Comparison of ENCODE assay signal across 13 cellular contexts in genomic region chr19:18867199-18867598, GRCh38. TPM values are rescaled to one million over a fixed set of nuclear protein-coding genes. Genes with fewer than 3 reads are reported as not detected.
A peak's percentile ranks its signal among the peaks of the same experiment; 100 is the strongest.
DNase-seq lines count a peak whose midpoint lies in the region; ATAC-seq and TF ChIP-seq lines count a peak whose summit lies in the region.
"Had no signal": no experiment of that assay in that cellular context is flagged by ENCODE, and none has a peak within 500 bp of the region (broad histone marks: within the 10 kb centered on the region; RNA-seq: fewer than 3 reads in every experiment).

No MANE protein-coding gene starts in this region.

- H3K27ac Mint-ChIP-seq in endothelial cell (ENCODE audit: unreplicated experiment) = peak overlapping the region; percentile 61
- H3K27ac Mint-ChIP-seq in activated naive CD4-positive, alpha-beta T cell treated with anti-CD3 and anti-CD28 coated beads for 36 hours = no peak overlapping the region
- H3K27ac Mint-ChIP-seq: CD4-positive, alpha-beta T cell had no signal

- H3K27me3 Mint-ChIP-seq in endothelial cell (ENCODE audit: unreplicated experiment) = peaks cover 20% of the 10 kb centered on the region
- peaks cover 3% of the 10 kb centered on the region for H3K27me3 Mint-ChIP-seq in activated naive CD4-positive, alpha-beta T cell treated with anti-CD3 and anti-CD28 coated beads for 36 hours (ENCODE audit: low read depth)

- peaks cover 16% of the 10 kb centered on the region for H3K4me1 ChIP-seq in NT2/D1 (ENCODE audit: insufficient read depth, insufficient read length)

- H3K4me3 ChIP-seq in NT2/D1 (ENCODE audit: insufficient read length, low read depth) (no peak overlapping the region), WERI-Rb-1 (ENCODE audit: low read depth, low read length) (no peak overlapping the region)

- TF ChIP-seq CTCF in WERI-Rb-1 (IDR thresholded peaks at IDR 0.05; ENCODE audit: low read depth, low read length) (no peak), endothelial cell (IDR thresholded peaks at IDR 0.05; ENCODE audit: unreplicated experiment) (no peak)

- H3K9me3 ChIP-seq in NT2/D1 (ENCODE audit: insufficient read depth, low read length) (no peaks in the 10 kb centered on the region), WERI-Rb-1 (ENCODE audit: severe bottlenecking) (no peaks in the 10 kb centered on the region)
- H3K9me3 ChIP-seq: BE2C had no signal

- H3K36me3 ChIP-seq in NT2/D1 (ENCODE audit: insufficient read depth, insufficient read length, low read length) (peaks cover 77% of the 10 kb centered on the region), WERI-Rb-1 (peaks cover 54% of the 10 kb centered on the region)

- peaks cover 16% of the 10 kb centered on the region for H3K36me3 Mint-ChIP-seq in endothelial cell (ENCODE audit: low read depth, unreplicated experiment)
- peaks cover 25% of the 10 kb centered on the region for H3K36me3 Mint-ChIP-seq in activated naive CD4-positive, alpha-beta T cell treated with anti-CD3 and anti-CD28 coated beads for 36 hours (ENCODE audit: low read depth)

- H3K9ac ChIP-seq in NT2/D1 (ENCODE audit: insufficient read length, low read depth) = peak overlapping the region; percentile 70

- peak overlapping the region; percentile 22; the same call in 1 of the 2 replicates for H3K27ac ChIP-seq in WERI-Rb-1

- H3K4me1 Mint-ChIP-seq in endothelial cell (ENCODE audit: unreplicated experiment) = no peaks in the 10 kb centered on the region
- H3K4me1 Mint-ChIP-seq in activated naive CD4-positive, alpha-beta T cell treated with anti-CD3 and anti-CD28 coated beads for 36 hours (ENCODE audit: low read depth) = peaks cover 5% of the 10 kb centered on the region

- peak overlapping the region; percentile 48 for H3K4me3 Mint-ChIP-seq in endothelial cell (ENCODE audit: unreplicated experiment)
- H3K4me3 Mint-ChIP-seq in activated naive CD4-positive, alpha-beta T cell treated with anti-CD3 and anti-CD28 coated beads for 36 hours = no peak overlapping the region
- H3K4me3 Mint-ChIP-seq: CD4-positive, alpha-beta T cell had no signal

- no peaks in the 10 kb centered on the region for H3K27me3 ChIP-seq in NT2/D1 (ENCODE audit: insufficient read depth, insufficient read length)
- H3K27me3 ChIP-seq in WERI-Rb-1 (ENCODE audit: insufficient read depth, low read depth, severe bottlenecking) = no peaks in the 10 kb centered on the region
- H3K27me3 ChIP-seq: BE2C had no signal

- DNase-seq in NT2/D1 (ENCODE audit: low read depth, low spot score) (no peak), WERI-Rb-1 (no peak), endothelial cell (ENCODE audit: low spot score) (no peak), Right ventricle myocardium inferior (ENCODE audit: missing footprints) (no peak), NCI-H1694 treated with DMSO at 0.1 percent for 48 hours (lab: John Stamatoyannopoulos, UW) (no peak)
- no peak for DNase-seq in activated naive CD4-positive, alpha-beta T cell treated with anti-CD3 and anti-CD28 coated beads for 36 hours
- DNase-seq in central memory CD4-positive, alpha-beta T cell = no peak
- DNase-seq: NCI-H1417, NCI-H2029, NCI-H2171, NCI-H748 treated with DMSO at 0.1 percent for 48 hours had no signal

- ATAC-seq in Right ventricle myocardium inferior = no peak

- intact Hi-C loops in activated naive CD4-positive, alpha-beta T cell treated with anti-CD3 and anti-CD28 coated beads for 36 hours (cut with micrococcal nuclease) = no loop called here
- intact Hi-C loops in Right ventricle myocardium inferior (cut with DNase I) = no loop called here

- CTCF ChIA-PET in activated naive CD4-positive, alpha-beta T cell treated with anti-CD3 and anti-CD28 coated beads for 36 hours (lab: Charles Lee) = interaction anchor here (0.6 to 1.5 kb wide), 6 partner anchors 18 to 184 kb away, joined by 3 read pairs; partner anchors contain the start of gene UPF1

- H3K9me3 Mint-ChIP-seq in endothelial cell (ENCODE audit: unreplicated experiment) = no peaks in the 10 kb centered on the region
- H3K9me3 Mint-ChIP-seq in activated naive CD4-positive, alpha-beta T cell treated with anti-CD3 and anti-CD28 coated beads for 36 hours = no peaks in the 10 kb centered on the region
- H3K9me3 Mint-ChIP-seq: CD4-positive, alpha-beta T cell had no signal

RNA-seq across cellular contexts. Expression of gene CERS1, which starts 28.8 kb away (rescaled TPM):
- total RNA-seq in endothelial cell (ENCODE audit: unreplicated experiment) (15.7 TPM), Right ventricle myocardium inferior (0.30 TPM)
- not detected for total RNA-seq in activated naive CD4-positive, alpha-beta T cell treated with anti-CD3 and anti-CD28 coated beads for 36 hours
- total RNA-seq: CD4-positive, alpha-beta T cell had no signal

RNA-seq across cellular contexts. Expression of gene UPF1, which starts 35.4 kb away (rescaled TPM):
- total RNA-seq in endothelial cell (ENCODE audit: unreplicated experiment) (69.8 TPM), Right ventricle myocardium inferior (37.0 TPM)
- 100 to 1,000 TPM in 1 of 2 experiments, 10 to 100 TPM in 1; 95.0 to 105 TPM for total RNA-seq in activated naive CD4-positive, alpha-beta T cell treated with anti-CD3 and anti-CD28 coated beads for 36 hours

RNA-seq across cellular contexts. Expression of gene COPE, which starts 52.0 kb away (rescaled TPM):
- total RNA-seq in endothelial cell (ENCODE audit: unreplicated experiment) (213 TPM), Right ventricle myocardium inferior (139 TPM)
- total RNA-seq in activated naive CD4-positive, alpha-beta T cell treated with anti-CD3 and anti-CD28 coated beads for 36 hours = 100 to 1,000 TPM; 199 to 200 TPM

RNA-seq across cellular contexts. Expression of gene DDX49, which starts 52.3 kb away (rescaled TPM):
- total RNA-seq in endothelial cell (ENCODE audit: unreplicated experiment) (33.7 TPM), Right ventricle myocardium inferior (25.6 TPM)
- 10 to 100 TPM; 48.3 to 50.1 TPM for total RNA-seq in activated naive CD4-positive, alpha-beta T cell treated with anti-CD3 and anti-CD28 coated beads for 36 hours

Comparison
In these comparisons a context has a peak if more than half of its experiments do, and no peak if none do; other contexts are left out.
1. RNA of gene CERS1, which starts 28.8 kb away (total RNA-seq): 15.7 TPM in endothelial cell (single experiment); 0.30 TPM in Right ventricle myocardium inferior (single experiment) and not detected in activated naive CD4-positive, alpha-beta T cell treated with anti-CD3 and anti-CD28 coated beads for 36 hours; every median in the first group is over 10 times any median in the second.